Comparison of ENCODE assay signal across 14 cellular contexts in the genomic region with DNA sequence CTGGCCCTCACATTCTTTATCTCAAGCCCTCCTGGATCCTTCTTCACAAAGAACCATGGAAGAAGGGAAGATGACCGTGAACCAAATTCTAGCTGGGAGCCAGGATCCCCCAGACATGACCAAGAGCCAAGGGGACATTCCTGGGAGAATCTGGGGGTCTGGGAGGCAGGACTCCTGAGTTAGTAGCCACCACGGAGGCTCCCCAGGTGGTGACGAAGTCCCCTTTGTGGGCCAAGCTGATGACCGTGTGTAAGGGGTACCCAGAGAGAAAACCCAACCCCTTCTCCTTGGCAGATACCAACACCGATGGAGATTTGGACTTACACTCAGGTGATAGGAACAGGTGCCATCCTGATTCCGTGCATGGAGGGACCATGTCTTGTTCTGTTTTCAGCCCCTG. TPM values are rescaled to one million over a fixed set of nuclear protein-coding genes. Genes with fewer than 3 reads are reported as not detected.
"Had no signal": no experiment of that assay in that cellular context is flagged by ENCODE, and none has a peak within 500 bp of the region (broad histone marks: within the 10 kb centered on the region; RNA-seq: fewer than 3 reads in every experiment).

No MANE protein-coding gene starts in this region.

- H3K36me3 ChIP-seq: adrenal gland, ascending aorta, gastrocnemius medialis, right lobe of liver had no signal

- DNase-seq: activated CD8-positive, alpha-beta memory T cell treated with anti-CD3 and anti-CD28 coated beads for 24 hours; activated T-cell treated with anti-CD3 and anti-CD28 coated beads, Interleukin-2, amount 50 U/mL, for 48 hours; esophagus squamous epithelium; hippocampal formation; small intestine; stimulated activated CD4-positive, alpha-beta T cell treated with anti-CD3 and anti-CD28 coated beads, Interleukin-2, amount 100 ng/mL, for 24 hours; T1000 had no signal

- H3K4me1 ChIP-seq: parathyroid adenoma, right lobe of liver had no signal

- H3K4me3 ChIP-seq: adrenal gland, ascending aorta, coronary artery, esophagus squamous epithelium, gastrocnemius medialis, right lobe of liver had no signal

- H3K27me3 ChIP-seq: adrenal gland, ascending aorta, esophagus squamous epithelium, gastrocnemius medialis, right lobe of liver had no signal

- H3K27ac ChIP-seq: adrenal gland, ascending aorta, coronary artery, esophagus squamous epithelium, gastrocnemius medialis, parathyroid adenoma, right lobe of liver had no signal

- H3K9ac ChIP-seq: parathyroid adenoma had no signal

- H3K9me3 ChIP-seq: adrenal gland, ascending aorta, esophagus squamous epithelium, gastrocnemius medialis, right lobe of liver had no signal

RNA-seq across cellular contexts. Expression of a gene that starts 6.8 kb away (rescaled TPM):
- total RNA-seq: esophagus squamous epithelium; gastrocnemius medialis; natural killer cell treated with Interleukin-12 subunit alpha and Interleukin-12 subunit beta and Interleukin-15 and Interleukin-18, amount 100 ng/mL, for 72 hours had no signal

RNA-seq across cellular contexts. Expression of a gene that starts 25.4 kb away (rescaled TPM):
- total RNA-seq: ascending aorta had no signal

RNA-seq across cellular contexts. Expression of a gene that starts 46.0 kb away (rescaled TPM):
- total RNA-seq: ascending aorta; gastrocnemius medialis; natural killer cell treated with Interleukin-12 subunit alpha and Interleukin-12 subunit beta and Interleukin-15 and Interleukin-18, amount 100 ng/mL, for 72 hours had no signal
